13 cellular contexts compared by ENCODE assay signal in genomic region chr4:52619591-52619931, GRCh38. TPM values are rescaled to one million over a fixed set of nuclear protein-coding genes. Genes with fewer than 3 reads are reported as not detected.
DNase-seq lines count a peak whose midpoint lies in the region; ATAC-seq and TF ChIP-seq lines count a peak whose summit lies in the region.
"Had no signal": no experiment of that assay in that cellular context is flagged by ENCODE, and none has a peak within 500 bp of the region (broad histone marks: within the 10 kb centered on the region; RNA-seq: fewer than 3 reads in every experiment).

No MANE protein-coding gene starts in this region.

- H3K36me3 Mint-ChIP-seq in T-helper 17 cell (ENCODE audit: low read depth): peaks cover 9% of the 10 kb centered on the region
- peaks cover 9% of the 10 kb centered on the region for H3K36me3 Mint-ChIP-seq in stimulated activated effector memory CD8-positive, alpha-beta T cell treated with anti-CD3 and anti-CD28 coated beads, Interleukin-12 subunit alpha, Interleukin-12 subunit beta, amount 100 ng/mL, for 72 hours

- H3K9me2 ChIP-seq in hepatocyte (replicated peaks; ENCODE audit: insufficient read depth): no peaks in the 10 kb centered on the region

- H3K36me3 ChIP-seq in cardiac muscle cell (no peaks in the 10 kb centered on the region), hepatocyte (replicated peaks; ENCODE audit: insufficient read depth, low read depth) (no peaks in the 10 kb centered on the region), psoas muscle (ENCODE audit: insufficient read depth in 1 of 2, low read depth in 1 of 2) (no peaks in the 10 kb centered on the region)

- H2AFZ ChIP-seq in hepatocyte: no peak overlapping the region

- ATAC-seq in right cardiac atrium: no peak
- ATAC-seq in T-helper 17 cell: no peak
- ATAC-seq in psoas muscle: peak; percentile 59 to 81 (median 70)
- ATAC-seq in GM19397 (IDR thresholded peaks at IDR 0.05; ENCODE audit: unreplicated experiment): no peak
- ATAC-seq in stimulated activated effector memory CD8-positive, alpha-beta T cell treated with anti-CD3 and anti-CD28 coated beads, Interleukin-12 subunit alpha, Interleukin-12 subunit beta, amount 100 ng/mL, for 72 hours: no peak
- ATAC-seq: HCT116 had no signal

- H3K4me3 Mint-ChIP-seq in T-helper 17 cell: no peak overlapping the region
- H3K4me3 Mint-ChIP-seq in stimulated activated effector memory CD8-positive, alpha-beta T cell treated with anti-CD3 and anti-CD28 coated beads, Interleukin-12 subunit alpha, Interleukin-12 subunit beta, amount 100 ng/mL, for 72 hours: no peak overlapping the region
- H3K4me3 Mint-ChIP-seq: B cell; CD4-positive, alpha-beta T cell had no signal

- H3K27ac Mint-ChIP-seq in T-helper 17 cell: peak overlapping the region; percentile 90
- H3K27ac Mint-ChIP-seq in stimulated activated effector memory CD8-positive, alpha-beta T cell treated with anti-CD3 and anti-CD28 coated beads, Interleukin-12 subunit alpha, Interleukin-12 subunit beta, amount 100 ng/mL, for 72 hours: no peak overlapping the region
- H3K27ac Mint-ChIP-seq: B cell; CD4-positive, alpha-beta T cell had no signal

- H3K9me3 ChIP-seq in cardiac muscle cell (ENCODE audit: low read depth): no peaks in the 10 kb centered on the region
- H3K9me3 ChIP-seq in right cardiac atrium (ENCODE audit: control insufficient read depth, low read length): no peaks in the 10 kb centered on the region
- no peaks in the 10 kb centered on the region for H3K9me3 ChIP-seq in T-helper 17 cell (ENCODE audit: control insufficient read depth, low read length, poor library complexity, severe bottlenecking)
- no peaks in the 10 kb centered on the region for H3K9me3 ChIP-seq in hepatocyte (ENCODE audit: low read depth)
- H3K9me3 ChIP-seq in psoas muscle: no peaks in the 10 kb centered on the region

- H3K27me3 ChIP-seq in cardiac muscle cell: no peaks in the 10 kb centered on the region
- no peaks in the 10 kb centered on the region for H3K27me3 ChIP-seq in right cardiac atrium (ENCODE audit: control insufficient read depth, insufficient read depth)
- H3K27me3 ChIP-seq in hepatocyte: no peaks in the 10 kb centered on the region
- no peaks in the 10 kb centered on the region for H3K27me3 ChIP-seq in psoas muscle (ENCODE audit: insufficient read depth in 3 of 3, low read length in 2 of 3)

- H3K4me3 ChIP-seq in cardiac muscle cell (no peak overlapping the region), right cardiac atrium (ENCODE audit: low read length) (no peak overlapping the region), hepatocyte (no peak overlapping the region), psoas muscle (no peak overlapping the region)

- no peaks in the 10 kb centered on the region for H3K27me3 Mint-ChIP-seq in T-helper 17 cell
- H3K27me3 Mint-ChIP-seq: B cell; CD4-positive, alpha-beta T cell had no signal

- intact Hi-C loops in right cardiac atrium (cut with DNase I) (no loop called here), psoas muscle (cut with DNase I) (no loop called here)

- peaks cover 44% of the 10 kb centered on the region for H3K4me1 Mint-ChIP-seq in T-helper 17 cell
- H3K4me1 Mint-ChIP-seq in stimulated activated effector memory CD8-positive, alpha-beta T cell treated with anti-CD3 and anti-CD28 coated beads, Interleukin-12 subunit alpha, Interleukin-12 subunit beta, amount 100 ng/mL, for 72 hours: peaks cover 8% of the 10 kb centered on the region
- H3K4me1 Mint-ChIP-seq: B cell had no signal

- H3K27ac ChIP-seq in cardiac muscle cell (peak overlapping the region; percentile 87), right cardiac atrium (ENCODE audit: low read length) (no peak overlapping the region), hepatocyte (peak overlapping the region; percentile 22), psoas muscle (no peak overlapping the region)
- H3K27ac ChIP-seq: HL-60 had no signal

- no peak for DNase-seq in cardiac muscle cell (ENCODE audit: low read depth in 1 of 2, low spot score in 1 of 2)
- DNase-seq in right cardiac atrium: no peak
- no peak for DNase-seq in T-helper 17 cell
- no peak for DNase-seq in hepatocyte (ENCODE audit: low spot score)
- DNase-seq in psoas muscle: peak in 1 of 2 donors; percentile 54
- no peak for DNase-seq in hepatic stellate cell (ENCODE audit: low spot score)
- no peak for DNase-seq in stimulated activated effector memory CD8-positive, alpha-beta T cell treated with anti-CD3 and anti-CD28 coated beads, Interleukin-12 subunit alpha, Interleukin-12 subunit beta, amount 100 ng/mL, for 72 hours (ENCODE audit: low spot score in 2 of 2)
- DNase-seq: CD4-positive, alpha-beta T cell; DMS79 had no signal

- H3K79me2 ChIP-seq in hepatocyte: peaks cover 42% of the 10 kb centered on the region

- no peaks in the 10 kb centered on the region for H4K20me1 ChIP-seq in hepatocyte (ENCODE audit: insufficient read depth, poor library complexity, severe bottlenecking)

- 34% methylated on average over 2 of the region's 2 CpGs for WGBS in right cardiac atrium
- 40% methylated on average over 2 of the region's 2 CpGs for WGBS in hepatocyte (ENCODE audit: low lambda C conversion rate, missing lambda C conversion rate)
- WGBS in psoas muscle, 3 donors: 13 to 21% (median 19%) methylated on average over 2 of the region's 2 CpGs

- peak overlapping the region; percentile 61 for H3K4me2 ChIP-seq in hepatocyte

- no peaks in the 10 kb centered on the region for H3K9me3 Mint-ChIP-seq in stimulated activated effector memory CD8-positive, alpha-beta T cell treated with anti-CD3 and anti-CD28 coated beads, Interleukin-12 subunit alpha, Interleukin-12 subunit beta, amount 100 ng/mL, for 72 hours
- H3K9me3 Mint-ChIP-seq: CD4-positive, alpha-beta T cell had no signal

- peaks cover 27% of the 10 kb centered on the region for H3K4me1 ChIP-seq in cardiac muscle cell (ENCODE audit: low read depth)
- no peaks in the 10 kb centered on the region for H3K4me1 ChIP-seq in right cardiac atrium (ENCODE audit: control insufficient read depth, insufficient read depth, low read length)
- H3K4me1 ChIP-seq in hepatocyte (ENCODE audit: insufficient read depth): peaks cover 16% of the 10 kb centered on the region
- H3K4me1 ChIP-seq in psoas muscle: peaks cover 11% of the 10 kb centered on the region

- TF ChIP-seq CTCF in cardiac muscle cell (IDR thresholded peaks at IDR 0.05; ENCODE audit: low read depth, low read length) (no peak), hepatocyte (IDR thresholded peaks at IDR 0.05; ENCODE audit: poor library complexity) (no peak), psoas muscle (IDR thresholded peaks at IDR 0.05) (no peak)

RNA-seq across cellular contexts. Expression of gene USP46, which starts 39.5 kb away (rescaled TPM):
- total RNA-seq in cardiac muscle cell (13.9 and 18.3 TPM in 2 replicates), right cardiac atrium (10 to 100 TPM; 51.1 to 63.7 (median 59.5) TPM), T-helper 17 cell (10 to 100 TPM; 22.5 to 24.0 TPM), hepatocyte (34.0 and 36.3 TPM in 2 replicates), psoas muscle (10 to 100 TPM; 12.4 to 28.2 (median 21.3) TPM)
- polyA plus RNA-seq in cardiac muscle cell (23.5 and 24.2 TPM in 2 replicates), right cardiac atrium (12.6 TPM), hepatocyte (17.8 and 20.7 TPM in 2 replicates), psoas muscle (10 to 100 TPM in 1 of 3 donors, 1 to 10 TPM in 2; 3.0 to 13.0 (median 3.0) TPM)

Comparison
In these comparisons a context has a peak if more than half of its experiments do, and no peak if none do; other contexts are left out.
1. H3K27ac ChIP-seq: peak in cardiac muscle cell (single experiment) and hepatocyte (single experiment); none in right cardiac atrium (single experiment) and psoas muscle (single experiment).
2. ATAC-seq: peak in psoas muscle (4 of 4); none in right cardiac atrium (0 of 2), T-helper 17 cell (single experiment), GM19397 (single experiment) and stimulated activated effector memory CD8-positive, alpha-beta T cell treated with anti-CD3 and anti-CD28 coated beads, Interleukin-12 subunit alpha, Interleukin-12 subunit beta, amount 100 ng/mL, for 72 hours (single experiment).